ENCODE assay signal across 32 cellular contexts in the genomic region with DNA sequence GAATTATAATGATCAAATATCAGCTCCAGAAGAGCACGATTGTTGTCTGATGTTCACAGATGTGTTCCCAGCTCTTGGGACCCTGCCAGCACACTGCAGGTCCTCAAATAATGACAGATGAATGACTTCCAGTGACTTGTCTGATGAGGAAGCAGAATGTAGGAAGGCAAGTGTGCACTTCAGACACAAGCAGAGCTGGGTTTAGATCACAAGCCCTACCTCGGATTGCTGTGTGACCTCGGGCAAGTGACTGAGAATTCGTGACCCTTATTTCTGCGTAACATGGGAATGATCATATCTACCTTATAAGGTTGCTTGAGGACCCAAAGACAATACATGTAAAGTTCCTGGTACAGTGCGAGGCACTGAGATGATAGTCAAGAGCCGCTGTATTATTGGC.
"Had no signal": no experiment of that assay in that cellular context is flagged by ENCODE, and none has a peak within 500 bp of the region (broad histone marks: within the 10 kb centered on the region; RNA-seq: fewer than 3 reads in every experiment).

No MANE protein-coding gene starts in this region.

- H3K4me3 Mint-ChIP-seq: activated B cell treated with CpG ODN at 0.5 μM for 24 hours; activated CD4-positive, alpha-beta memory T cell treated with anti-CD3 and anti-CD28 coated beads for 36 hours; activated CD4-positive, alpha-beta T cell treated with anti-CD3 and anti-CD28 coated beads, Interleukin-2, amount 10 ng/mL, durations not matched to agents 24 days and 14 days; activated CD8-positive, alpha-beta T cell treated with anti-CD3 and anti-CD28 coated beads for 36 hours; activated naive CD4-positive, alpha-beta T cell treated with anti-CD3 and anti-CD28 coated beads for 36 hours; activated naive CD8-positive, alpha-beta T cell treated with anti-CD3 and anti-CD28 coated beads for 36 hours; activated T-cell treated with anti-CD3 and anti-CD28 coated beads, Interleukin-2, amount 50 U/mL, for 4 hours; activated T-cell treated with anti-CD3 and anti-CD28 coated beads, Interleukin-2, amount 50 U/mL, for 72 hours; activated T-helper 1 cell treated with anti-CD3 and anti-CD28 coated beads, Interleukin-12 subunit alpha, Interleukin-12 subunit beta, Interleukin-2, Interleukin-4 antibody, amounts not matched to agents 30 ng/mL and 10 ng/mL and 1 ng/mL, durations not matched to agents 14 hours and 24 hours and 36 hours; activated T-helper 17 cell treated with anti-CD3 and anti-CD28 coated beads, Interleukin-2, amount 50 U/mL, for 72 hours; T-helper 1 cell treated with Interleukin-12 subunit alpha and Interleukin-12 subunit beta and Interleukin-4 antibody, amounts not matched to agents 30 μg/mL and 1 μg/mL, for 36 hours; T-helper 2 cell treated with Interferon-gamma antibody and Interleukin-4, amounts not matched to agents 5 μg/mL and 100 μg/mL, for 36 hours had no signal

- H3K4me1 Mint-ChIP-seq: activated B cell treated with CpG ODN at 0.5 μM for 24 hours; activated CD4-positive, alpha-beta T cell treated with anti-CD3 and anti-CD28 coated beads, Interleukin-2, amount 10 ng/mL, durations not matched to agents 24 days and 14 days; activated naive CD8-positive, alpha-beta T cell treated with anti-CD3 and anti-CD28 coated beads for 36 hours; activated T-helper 17 cell treated with anti-CD3 and anti-CD28 coated beads, Interleukin-2, amount 50 U/mL, for 72 hours had no signal

- H3K9me3 Mint-ChIP-seq: activated B cell treated with CpG ODN at 0.5 μM for 24 hours; activated CD4-positive, alpha-beta memory T cell treated with anti-CD3 and anti-CD28 coated beads for 36 hours; activated CD8-positive, alpha-beta T cell treated with anti-CD3 and anti-CD28 coated beads for 36 hours; activated naive CD4-positive, alpha-beta T cell treated with anti-CD3 and anti-CD28 coated beads for 36 hours; activated T-helper 1 cell treated with anti-CD3 and anti-CD28 coated beads, Interleukin-12 subunit alpha, Interleukin-12 subunit beta, Interleukin-2, Interleukin-4 antibody, amounts not matched to agents 30 ng/mL and 10 ng/mL and 1 ng/mL, durations not matched to agents 14 hours and 24 hours and 36 hours; T-helper 1 cell treated with Interleukin-12 subunit alpha and Interleukin-12 subunit beta and Interleukin-4 antibody, amounts not matched to agents 30 μg/mL and 1 μg/mL, for 36 hours; T-helper 2 cell treated with Interferon-gamma antibody and Interleukin-4, amounts not matched to agents 5 μg/mL and 100 μg/mL, for 36 hours had no signal

- H3K27ac Mint-ChIP-seq: activated B cell treated with CpG ODN at 0.5 μM for 24 hours; activated CD4-positive, alpha-beta memory T cell treated with anti-CD3 and anti-CD28 coated beads for 36 hours; activated CD4-positive, alpha-beta T cell treated with anti-CD3 and anti-CD28 coated beads, Interleukin-2, amount 10 ng/mL, durations not matched to agents 24 days and 14 days; activated CD8-positive, alpha-beta T cell treated with anti-CD3 and anti-CD28 coated beads for 36 hours; activated naive CD4-positive, alpha-beta T cell treated with anti-CD3 and anti-CD28 coated beads for 36 hours; activated naive CD4-positive, alpha-beta T cell treated with anti-CD3 and anti-CD28 coated beads, Interleukin-2, amount 50 U/mL, for 72 hours; activated naive CD8-positive, alpha-beta T cell treated with anti-CD3 and anti-CD28 coated beads for 36 hours; activated T-cell treated with anti-CD3 and anti-CD28 coated beads, Interleukin-2, amount 50 U/mL, for 72 hours; activated T-helper 1 cell treated with anti-CD3 and anti-CD28 coated beads, Interleukin-12 subunit alpha, Interleukin-12 subunit beta, Interleukin-2, Interleukin-4 antibody, amounts not matched to agents 30 ng/mL and 10 ng/mL and 1 ng/mL, durations not matched to agents 14 hours and 24 hours and 36 hours; activated T-helper 17 cell treated with anti-CD3 and anti-CD28 coated beads, Interleukin-2, amount 50 U/mL, for 72 hours; T-helper 1 cell treated with Interleukin-12 subunit alpha and Interleukin-12 subunit beta and Interleukin-4 antibody, amounts not matched to agents 30 μg/mL and 1 μg/mL, for 36 hours; T-helper 2 cell treated with Interferon-gamma antibody and Interleukin-4, amounts not matched to agents 5 μg/mL and 100 μg/mL, for 36 hours had no signal

- DNase-seq: activated B cell treated with CpG ODN at 0.5 μM for 24 hours; activated CD4-positive, alpha-beta memory T cell treated with anti-CD3 and anti-CD28 coated beads for 36 hours; activated CD4-positive, alpha-beta T cell treated with anti-CD3 and anti-CD28 coated beads for 4 hours; activated CD4-positive, alpha-beta T cell treated with anti-CD3 and anti-CD28 coated beads, Interleukin-2, amount 10 ng/mL, durations not matched to agents 24 days and 14 days; activated CD4-positive, alpha-beta T cell treated with anti-CD3 and anti-CD28 coated beads, Interleukin-2, amount 50 U/mL, for 1 hour; activated CD4-positive, alpha-beta T cell treated with anti-CD3 and anti-CD28 coated beads, Interleukin-2, amount 50 U/mL, for 4 hours; activated CD4-positive, CD25-positive, alpha-beta regulatory T cell treated with anti-CD3 and anti-CD28 coated beads, Interleukin-2, amount 50 U/mL, for 72 hours; activated CD8-positive, alpha-beta memory T cell treated with anti-CD3 and anti-CD28 coated beads, Interleukin-2, amount 50 U/mL, for 4 hours; activated CD8-positive, alpha-beta T cell treated with anti-CD3 and anti-CD28 coated beads for 36 hours; activated effector memory CD4-positive, alpha-beta T cell treated with anti-CD3 and anti-CD28 coated beads, Interleukin-2, amount 50 U/mL, for 16 hours; activated gamma-delta T cell treated with Interleukin-2 at 50 U/mL for 16 hours; activated naive CD4-positive, alpha-beta T cell; activated naive CD4-positive, alpha-beta T cell treated with anti-CD3 and anti-CD28 coated beads for 36 hours; activated naive CD4-positive, alpha-beta T cell treated with anti-CD3 and anti-CD28 coated beads, Interleukin-2, amount 50 U/mL, for 16 hours; activated naive CD8-positive, alpha-beta T cell treated with anti-CD3 and anti-CD28 coated beads for 36 hours; activated T-cell treated with anti-CD3 and anti-CD28 coated beads for 4 hours; activated T-cell treated with anti-CD3 and anti-CD28 coated beads, Interleukin-2, amount 50 U/mL, for 1 hour; activated T-cell treated with anti-CD3 and anti-CD28 coated beads, Interleukin-2, amount 50 U/mL, for 4 hours; activated T-cell treated with anti-CD3 and anti-CD28 coated beads, Interleukin-2, amount 50 U/mL, for 72 hours; adrenal gland; amniotic stem cell; aorta; body of pancreas; brain microvascular endothelial cell; central memory CD4-positive, alpha-beta T cell; T-helper 2 cell; T-helper 9 cell had no signal

- H3K36me3 Mint-ChIP-seq: activated CD4-positive, alpha-beta memory T cell treated with anti-CD3 and anti-CD28 coated beads for 36 hours; activated naive CD4-positive, alpha-beta T cell treated with anti-CD3 and anti-CD28 coated beads, Interleukin-2, amount 50 U/mL, for 72 hours; activated naive CD8-positive, alpha-beta T cell treated with anti-CD3 and anti-CD28 coated beads for 36 hours had no signal

- H3K27me3 Mint-ChIP-seq: activated CD4-positive, alpha-beta memory T cell treated with anti-CD3 and anti-CD28 coated beads for 36 hours; activated CD4-positive, alpha-beta T cell treated with anti-CD3 and anti-CD28 coated beads, Interleukin-2, amount 10 ng/mL, durations not matched to agents 24 days and 14 days had no signal
